8 cellular contexts compared by ENCODE assay signal in genomic region chr22:33728847-33729246, GRCh38.
"Had no signal": no experiment of that assay in that cellular context is flagged by ENCODE, and none has a peak within 500 bp of the region (broad histone marks: within the 10 kb centered on the region; RNA-seq: fewer than 3 reads in every experiment).

No MANE protein-coding gene starts in this region.

- H3K4me3 ChIP-seq: GM12878 had no signal

- FAIRE-seq: G401.6, GM12878, GM12891, GM12892, GM18507, GM19239 had no signal

- DNase-seq: GDM1, GF-D8 had no signal

- ATAC-seq: GM12878 had no signal
